ENCODE assay signal across 7 cellular contexts in genomic region chr18:33579147-33579867, GRCh38. TPM values are rescaled to one million over a fixed set of nuclear protein-coding genes. Genes with fewer than 3 reads are reported as not detected.
A peak's percentile ranks its signal among the peaks of the same experiment; 100 is the strongest.
DNase-seq lines count a peak whose midpoint lies in the region; ATAC-seq and TF ChIP-seq lines count a peak whose summit lies in the region.

No MANE protein-coding gene starts in this region.

- no peak overlapping the region for H3K27ac Mint-ChIP-seq in T-helper 17 cell
- H3K27ac Mint-ChIP-seq in activated T-cell treated with anti-CD3 and anti-CD28 coated beads, Interleukin-2, amount 50 U/mL, for 24 hours, result no peak overlapping the region

- peaks cover 2% of the 10 kb centered on the region for H3K9me3 Mint-ChIP-seq in activated T-cell treated with anti-CD3 and anti-CD28 coated beads, Interleukin-2, amount 50 U/mL, for 24 hours

- peaks cover 6% of the 10 kb centered on the region for H3K27me3 Mint-ChIP-seq in T-helper 17 cell
- peaks cover 19% of the 10 kb centered on the region for H3K27me3 Mint-ChIP-seq in activated T-cell treated with anti-CD3 and anti-CD28 coated beads, Interleukin-2, amount 50 U/mL, for 24 hours

- 5 to 9% methylated on average over 20 to 22 of the region's 22 CpGs for WGBS in testis, 2 donors

- TF ChIP-seq POLR2A in testis (IDR thresholded peaks at IDR 0.05), result no peak

- H3K36me3 Mint-ChIP-seq in T-helper 17 cell (ENCODE audit: low read depth), result no peaks in the 10 kb centered on the region
- peaks cover 4% of the 10 kb centered on the region for H3K36me3 Mint-ChIP-seq in activated T-cell treated with anti-CD3 and anti-CD28 coated beads, Interleukin-2, amount 50 U/mL, for 24 hours (ENCODE audit: low read depth)

- H3K4me3 Mint-ChIP-seq in T-helper 17 cell, result no peak overlapping the region
- H3K4me3 Mint-ChIP-seq in activated T-cell treated with anti-CD3 and anti-CD28 coated beads, Interleukin-2, amount 50 U/mL, for 24 hours, result no peak overlapping the region

- H3K27me3 ChIP-seq in kidney epithelial cell (ENCODE audit: control insufficient read depth, insufficient read depth, low read length), result peaks cover 2% of the 10 kb centered on the region
- H3K27me3 ChIP-seq in testis, result no peaks in the 10 kb centered on the region

- H3K4me1 Mint-ChIP-seq in T-helper 17 cell, result no peaks in the 10 kb centered on the region
- H3K4me1 Mint-ChIP-seq in activated T-cell treated with anti-CD3 and anti-CD28 coated beads, Interleukin-2, amount 50 U/mL, for 24 hours (ENCODE audit: low read depth), result peaks cover 5% of the 10 kb centered on the region

- peak overlapping the region in 1 of 2 donors; percentile 71 for H3K27ac ChIP-seq in testis

- no peaks in the 10 kb centered on the region for H3K4me1 ChIP-seq in testis

- ATAC-seq in T-helper 17 cell (no peak), GM18502 (IDR thresholded peaks at IDR 0.05; ENCODE audit: poor library complexity, unreplicated experiment) (no peak)

- intact Hi-C loops in testis (cut with DNase I; ENCODE audit: low total_unique reads), result no loop called here

- no peaks in the 10 kb centered on the region for H3K9me3 ChIP-seq in testis
- H3K9me3 ChIP-seq in T-helper 17 cell (ENCODE audit: control insufficient read depth, low read length, poor library complexity, severe bottlenecking), result no peaks in the 10 kb centered on the region

- no peak for TF ChIP-seq CTCF in astrocyte of the spinal cord (IDR thresholded peaks at IDR 0.05; ENCODE audit: low read depth, low read length)
- no peak for TF ChIP-seq CTCF in kidney epithelial cell (IDR thresholded peaks at IDR 0.05; ENCODE audit: insufficient read depth, low read length, poor library complexity, severe bottlenecking)
- no peak for TF ChIP-seq CTCF in testis (IDR thresholded peaks at IDR 0.05)

- H3K36me3 ChIP-seq in kidney epithelial cell (ENCODE audit: control insufficient read depth, insufficient read depth, low read length), result no peaks in the 10 kb centered on the region
- no peaks in the 10 kb centered on the region for H3K36me3 ChIP-seq in testis (ENCODE audit: low read depth, missing control alignments)

- H3K4me3 ChIP-seq in astrocyte of the spinal cord (ENCODE audit: low read depth, low read length), result peak overlapping the region; percentile 59
- H3K4me3 ChIP-seq in kidney epithelial cell (ENCODE audit: low read depth, low read length), result peak overlapping the region; percentile 53
- peak overlapping the region; percentile 52 to 53 for H3K4me3 ChIP-seq in testis

- in situ Hi-C loops in KBM-7 (cut with MboI; ENCODE audit: low pct_unique_long_range_greater_than_20kb, low sequenced_read_pairs), result no loop called here
- in situ Hi-C loops in astrocyte of the spinal cord (cut with HindIII; ENCODE audit: low sequenced_read_pairs), result no loop called here

- DNase-seq in KBM-7 (peak; percentile 3), astrocyte of the spinal cord (ENCODE audit: low read depth, low spot score) (no peak), kidney epithelial cell (ENCODE audit: low read depth) (no peak), testis (no peak), T-helper 17 cell (no peak)
- DNase-seq in activated T-cell treated with anti-CD3 and anti-CD28 coated beads, Interleukin-2, amount 50 U/mL, for 24 hours, result no peak

RNA-seq across cellular contexts. Expression of gene ASXL3, which starts 1.3 kb away (rescaled TPM):
- total RNA-seq in kidney epithelial cell, result 1.4 and 1.8 TPM in 2 replicates
- total RNA-seq in testis, result 10 to 100 TPM; 15.4 to 18.0 TPM
- 15.7 TPM for polyA plus RNA-seq in testis (ENCODE audit: insufficient read depth, low read depth, low replicate concordance)
- not detected for total RNA-seq in T-helper 17 cell
